34 cellular contexts compared by ENCODE assay signal in genomic region chr18:7298149-7298548, GRCh38.
"Had no signal": no experiment of that assay in that cellular context is flagged by ENCODE, and none has a peak within 500 bp of the region (broad histone marks: within the 10 kb centered on the region; RNA-seq: fewer than 3 reads in every experiment).

No MANE protein-coding gene starts in this region.

- H3K27me3 ChIP-seq: MG63 had no signal

- H3K4me3 ChIP-seq: MG63 had no signal

- H3K36me3 ChIP-seq: MG63 had no signal

- DNase-seq: Karpas-422, Kasumi-1, MG63, MM.1S, MV-4-11, NCI-H1048, NCI-H1092, NCI-H1092 treated with DMSO at 0.1 percent for 48 hours, NCI-H1105, NCI-H1105 treated with DMSO at 0.1 percent for 48 hours, NCI-H1417, NCI-H1417 treated with DMSO at 0.1 percent for 48 hours, NCI-H1436, NCI-H1436 treated with DMSO at 0.1 percent for 48 hours, NCI-H146, NCI-H1694 treated with DMSO at 0.1 percent for 48 hours, NCI-H187, NCI-H187 treated with DMSO at 0.1 percent for 48 hours, NCI-H1930, NCI-H2029, NCI-H2029 treated with DMSO at 0.1 percent for 48 hours, NCI-H2081, NCI-H2081 treated with DMSO at 0.1 percent for 48 hours, NCI-H2107, NCI-H2171, NCI-H2171 treated with DMSO at 0.1 percent for 48 hours, NCI-H2227 treated with DMSO at 0.1 percent for 48 hours, NCI-H226, NCI-H345, NCI-H446, NCI-H446 treated with DMSO at 0.1 percent for 48 hours, NCI-H510A, NCI-H510A treated with DMSO at 0.1 percent for 48 hours had no signal

- H3K27ac ChIP-seq: KMS-11 had no signal

- H3K4me2 ChIP-seq: KMS-11 had no signal

- H3K9ac ChIP-seq: KMS-11 had no signal

- H3K9me3 ChIP-seq: MG63 had no signal
